Comparison of ENCODE assay signal across 8 cellular contexts in the genomic region with DNA sequence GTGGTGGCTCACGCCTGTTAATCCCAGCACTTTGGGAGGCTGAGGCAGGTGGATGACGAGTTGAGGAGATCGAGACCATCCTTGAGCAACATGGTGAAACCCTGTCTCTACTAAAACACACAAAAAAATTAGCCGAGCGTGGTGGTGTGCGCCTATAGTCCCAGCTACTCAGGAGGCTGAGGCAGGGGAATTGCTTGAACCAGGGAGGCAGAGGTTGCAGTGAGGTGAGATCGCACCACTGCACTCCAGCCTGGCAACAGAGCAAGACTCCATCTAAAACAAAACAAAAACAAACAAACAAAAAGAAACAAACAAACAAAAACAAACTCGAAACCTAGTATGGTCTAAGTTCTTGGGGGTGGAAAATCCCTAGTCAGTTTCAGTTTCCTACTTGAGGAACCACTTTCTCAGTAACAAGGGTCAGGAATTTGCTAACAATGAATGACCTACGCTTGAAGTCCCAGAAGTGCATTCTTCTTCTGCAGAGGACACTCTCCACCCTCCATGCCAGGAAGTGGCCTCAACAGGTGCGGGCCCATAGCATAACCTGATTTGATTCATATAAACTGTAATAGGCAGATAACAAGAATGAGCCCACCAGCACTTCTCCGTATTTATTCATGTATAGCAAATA. TPM values are rescaled to one million over a fixed set of nuclear protein-coding genes. Genes with fewer than 3 reads are reported as not detected.
DNase-seq lines count a peak whose midpoint lies in the region; ATAC-seq, FAIRE-seq and TF ChIP-seq lines count a peak whose summit lies in the region.
"Not testable (repeated sequence)": the region's sequence is repeated elsewhere in the genome, so short reads cannot be mapped to it uniquely, and the experiment has no call there.

No MANE protein-coding gene starts in this region.

- not testable (repeated sequence) for H3K27me3 ChIP-seq in ACC112 (ENCODE audit: insufficient read depth, low read length); Loucy (ENCODE audit: insufficient read depth, low read length, poor library complexity, severe bottlenecking); astrocyte (ENCODE audit: insufficient read depth, low read length); right atrium auricular region; naive thymus-derived CD4-positive, alpha-beta T cell (ENCODE audit: control insufficient read depth in 2 of 2, insufficient read depth in 2 of 2, low read length in 2 of 2)

- H3K4me1 ChIP-seq in ACC112 (ENCODE audit: control insufficient read depth, insufficient read depth, low read length, unreplicated experiment) (peaks cover 37% of the 10 kb centered on the region), Loucy (ENCODE audit: insufficient read depth, low read length, poor library complexity, severe bottlenecking) (peaks cover 45% of the 10 kb centered on the region), astrocyte (ENCODE audit: insufficient read depth, low read length) (peaks cover 20% of the 10 kb centered on the region), right atrium auricular region (peaks cover 0 to 26% of the 10 kb centered on the region in 2 donors)
- peaks cover 33% of the 10 kb centered on the region in 2 donors for H3K4me1 ChIP-seq in naive thymus-derived CD4-positive, alpha-beta T cell (ENCODE audit: control insufficient read depth in 2 of 2, insufficient read depth in 2 of 2, low read length in 2 of 2)

- H3K4me3 ChIP-seq in ACC112 (ENCODE audit: low read depth, low read length): peak overlapping the region; percentile 97
- H3K4me3 ChIP-seq in GM12865 (ENCODE audit: low read depth, low read length): peak overlapping the region; percentile 64
- peak overlapping the region; percentile 98 for H3K4me3 ChIP-seq in Loucy (ENCODE audit: low read length, poor library complexity, severe bottlenecking)
- not testable (repeated sequence) for H3K4me3 ChIP-seq in astrocyte (ENCODE audit: insufficient read depth, low read depth, low read length); right atrium auricular region; naive thymus-derived CD4-positive, alpha-beta T cell (ENCODE audit: low read length)

- not testable (repeated sequence) for H3F3A ChIP-seq in Loucy (ENCODE audit: low read depth)

- not testable (repeated sequence) for H3K9me3 Mint-ChIP-seq in activated CD4-positive, alpha-beta memory T cell treated with anti-CD3 and anti-CD28 coated beads for 36 hours; astrocyte (ENCODE audit: unreplicated experiment); naive thymus-derived CD4-positive, alpha-beta T cell; stimulated activated naive CD8-positive, alpha-beta T cell treated with anti-CD3 and anti-CD28 coated beads, Interleukin-15, Interleukin-2, amounts not matched to agents 100 ng/mL and 50 ng/mL, for 24 hours

- DNase-seq in GM12865 (ENCODE audit: low read depth): peak; percentile 64
- DNase-seq in activated CD4-positive, alpha-beta memory T cell treated with anti-CD3 and anti-CD28 coated beads for 36 hours; astrocyte (ENCODE audit: low read depth); right atrium auricular region (ENCODE audit: low spot score); naive thymus-derived CD4-positive, alpha-beta T cell: not testable (repeated sequence)

- H3K4me1 Mint-ChIP-seq in activated CD4-positive, alpha-beta memory T cell treated with anti-CD3 and anti-CD28 coated beads for 36 hours (ENCODE audit: low read depth): peaks cover 59% of the 10 kb centered on the region
- H3K4me1 Mint-ChIP-seq in astrocyte (ENCODE audit: low read depth, unreplicated experiment): peaks cover 31% of the 10 kb centered on the region
- H3K4me1 Mint-ChIP-seq in naive thymus-derived CD4-positive, alpha-beta T cell: peaks cover 46 to 80% (median 72%) of the 10 kb centered on the region in 7 donors
- H3K4me1 Mint-ChIP-seq in stimulated activated naive CD8-positive, alpha-beta T cell treated with anti-CD3 and anti-CD28 coated beads, Interleukin-15, Interleukin-2, amounts not matched to agents 100 ng/mL and 50 ng/mL, for 24 hours (ENCODE audit: low read depth): peaks cover 70% of the 10 kb centered on the region

- CTCF ChIA-PET in activated CD4-positive, alpha-beta memory T cell treated with anti-CD3 and anti-CD28 coated beads for 36 hours (lab: Charles Lee): interaction anchor here (1.3 kb wide), 1 partner anchor 13 kb away, joined by 4 read pairs; no protein-coding TSS in a partner anchor
- CTCF ChIA-PET in naive thymus-derived CD4-positive, alpha-beta T cell (lab: Charles Lee): not testable (repeated sequence)

- not testable (repeated sequence) for H3K27ac Mint-ChIP-seq in activated CD4-positive, alpha-beta memory T cell treated with anti-CD3 and anti-CD28 coated beads for 36 hours
- peak overlapping the region; percentile 68 for H3K27ac Mint-ChIP-seq in astrocyte (ENCODE audit: unreplicated experiment)
- H3K27ac Mint-ChIP-seq in naive thymus-derived CD4-positive, alpha-beta T cell: peak overlapping the region; percentile 32 to 100 (median 92)
- peak overlapping the region; percentile 98 for H3K27ac Mint-ChIP-seq in stimulated activated naive CD8-positive, alpha-beta T cell treated with anti-CD3 and anti-CD28 coated beads, Interleukin-15, Interleukin-2, amounts not matched to agents 100 ng/mL and 50 ng/mL, for 24 hours

- not testable (repeated sequence) for TF ChIP-seq CTCF in GM12865 (IDR thresholded peaks at IDR 0.05; ENCODE audit: insufficient read depth, low read depth, low read length, missing control alignments); Loucy (conservative IDR thresholded peaks at IDR 0.05; ENCODE audit: low read length); astrocyte (IDR thresholded peaks at IDR 0.05; ENCODE audit: insufficient read depth, low read depth, low read length); right atrium auricular region (IDR thresholded peaks at IDR 0.05)

- H3K9ac ChIP-seq in Loucy (ENCODE audit: low read depth, low read length, poor library complexity, severe bottlenecking): peak overlapping the region; percentile 95
- not testable (repeated sequence) for H3K9ac ChIP-seq in astrocyte (ENCODE audit: low read length)

- not testable (repeated sequence) for FAIRE-seq in astrocyte (lab: Jason Lieb, UNC)

- peaks cover 26% of the 10 kb centered on the region for H3K36me3 ChIP-seq in ACC112 (ENCODE audit: insufficient read depth, low read length)
- H3K36me3 ChIP-seq in Loucy (ENCODE audit: insufficient read depth, low read length); astrocyte (ENCODE audit: insufficient read depth, low read length); right atrium auricular region: not testable (repeated sequence)
- peaks cover 0 to 14% (median 0%) of the 10 kb centered on the region in 3 experiments for H3K36me3 ChIP-seq in naive thymus-derived CD4-positive, alpha-beta T cell (ENCODE audit: control insufficient read depth in 2 of 3, insufficient read depth in 3 of 3, low read length in 3 of 3)

- not testable (repeated sequence) for H3K9me3 ChIP-seq in Loucy (ENCODE audit: insufficient read depth, low read depth, low read length); astrocyte (ENCODE audit: insufficient read depth, low read depth, low read length); right atrium auricular region; naive thymus-derived CD4-positive, alpha-beta T cell (ENCODE audit: control insufficient read depth in 2 of 3, low read length in 3 of 3)

- peak overlapping the region; percentile 96 for H3K4me2 ChIP-seq in Loucy (ENCODE audit: low read depth, low read length, poor library complexity, severe bottlenecking)
- not testable (repeated sequence) for H3K4me2 ChIP-seq in astrocyte (ENCODE audit: low read length)

- intact Hi-C loops in activated CD4-positive, alpha-beta memory T cell treated with anti-CD3 and anti-CD28 coated beads for 36 hours (cut with micrococcal nuclease): loop anchor here (5.0 to 10.0 kb wide), 4 partner anchors 226 to 1138 kb away; partner anchors contain the start of genes GOLGB1 and POLQ
- intact Hi-C loops in naive thymus-derived CD4-positive, alpha-beta T cell (cut with micrococcal nuclease): loop anchor here (2.0 to 10.0 kb wide), 5 partner anchors 298 to 899 kb away; partner anchors contain the start of genes EAF2 (in 1 of the 2), FAM162A (in 1 of the 2), IQCB1 (in 1 of the 2) and SEC22A (in 1 of the 2)

- not testable (repeated sequence) for H3K9me2 ChIP-seq in Loucy (replicated peaks; ENCODE audit: low read depth, low read length)

- not testable (repeated sequence) for H3K27me3 Mint-ChIP-seq in activated CD4-positive, alpha-beta memory T cell treated with anti-CD3 and anti-CD28 coated beads for 36 hours; astrocyte (ENCODE audit: low read depth, unreplicated experiment); naive thymus-derived CD4-positive, alpha-beta T cell; stimulated activated naive CD8-positive, alpha-beta T cell treated with anti-CD3 and anti-CD28 coated beads, Interleukin-15, Interleukin-2, amounts not matched to agents 100 ng/mL and 50 ng/mL, for 24 hours

- ATAC-seq in naive thymus-derived CD4-positive, alpha-beta T cell: not testable (repeated sequence)

- H3K27ac ChIP-seq in ACC112 (ENCODE audit: low read depth, low read length); astrocyte (ENCODE audit: low read depth, low read length); naive thymus-derived CD4-positive, alpha-beta T cell (ENCODE audit: low read depth, low read length): not testable (repeated sequence)
- peak overlapping the region; percentile 93 for H3K27ac ChIP-seq in right atrium auricular region

- H2AFZ ChIP-seq in ACC112 (ENCODE audit: low read length, unreplicated experiment); Loucy (ENCODE audit: low read length); astrocyte (ENCODE audit: low read depth, low read length): not testable (repeated sequence)

- H3K4me3 Mint-ChIP-seq in activated CD4-positive, alpha-beta memory T cell treated with anti-CD3 and anti-CD28 coated beads for 36 hours: peak overlapping the region; percentile 14
- peak overlapping the region; percentile 93 for H3K4me3 Mint-ChIP-seq in astrocyte (ENCODE audit: unreplicated experiment)
- peak overlapping the region; percentile 32 to 99 (median 93) for H3K4me3 Mint-ChIP-seq in naive thymus-derived CD4-positive, alpha-beta T cell
- peak overlapping the region; percentile 97 for H3K4me3 Mint-ChIP-seq in stimulated activated naive CD8-positive, alpha-beta T cell treated with anti-CD3 and anti-CD28 coated beads, Interleukin-15, Interleukin-2, amounts not matched to agents 100 ng/mL and 50 ng/mL, for 24 hours

- H3K36me3 Mint-ChIP-seq in activated CD4-positive, alpha-beta memory T cell treated with anti-CD3 and anti-CD28 coated beads for 36 hours: peaks cover 17% of the 10 kb centered on the region
- H3K36me3 Mint-ChIP-seq in astrocyte (ENCODE audit: low read depth, unreplicated experiment): peaks cover 24% of the 10 kb centered on the region
- H3K36me3 Mint-ChIP-seq in naive thymus-derived CD4-positive, alpha-beta T cell: peaks cover 5 to 44% (median 9%) of the 10 kb centered on the region in 5 donors
- peaks cover 26% of the 10 kb centered on the region for H3K36me3 Mint-ChIP-seq in stimulated activated naive CD8-positive, alpha-beta T cell treated with anti-CD3 and anti-CD28 coated beads, Interleukin-15, Interleukin-2, amounts not matched to agents 100 ng/mL and 50 ng/mL, for 24 hours (ENCODE audit: low read depth)

- H3K79me2 ChIP-seq in ACC112 (ENCODE audit: control insufficient read depth, insufficient read depth, low read length, unreplicated experiment) (peaks cover 46% of the 10 kb centered on the region), Loucy (ENCODE audit: insufficient read depth, low read length) (peaks cover 28% of the 10 kb centered on the region)
- H3K79me2 ChIP-seq in astrocyte (ENCODE audit: insufficient read depth, low read length): not testable (repeated sequence)

- POLR2A ChIA-PET in activated CD4-positive, alpha-beta memory T cell treated with anti-CD3 and anti-CD28 coated beads for 36 hours (lab: Charles Lee): interaction anchor here (1.5 kb wide), 1 partner anchor 118 kb away, joined by 5 read pairs; the partner anchor contains the start of genes DTX3L and PARP9
- POLR2A ChIA-PET in naive thymus-derived CD4-positive, alpha-beta T cell (lab: Charles Lee): interaction anchor here (6.3 kb wide), 1 partner anchor 119 kb away, joined by 84 read pairs; the partner anchor contains the start of genes DTX3L and PARP9

- H4K20me1 ChIP-seq in Loucy (ENCODE audit: insufficient read depth, low read length, poor library complexity, severe bottlenecking); astrocyte (ENCODE audit: insufficient read depth, low read length): not testable (repeated sequence)

RNA-seq across cellular contexts. Expression of gene PARP14, which starts 2.3 kb away (rescaled TPM):
- 10 to 100 TPM; 50.8 to 51.6 TPM for total RNA-seq in activated CD4-positive, alpha-beta memory T cell treated with anti-CD3 and anti-CD28 coated beads for 36 hours
- total RNA-seq in astrocyte (148 and 163 TPM in 2 replicates), right atrium auricular region (10 to 100 TPM in 1 of 2 donors, 1 to 10 TPM in 1; 9.5 to 13.5 TPM)
- total RNA-seq in naive thymus-derived CD4-positive, alpha-beta T cell: 100 to 1,000 TPM in 1 of 5 experiments, 10 to 100 TPM in 4; 27.9 to 154 (median 49.0) TPM
- polyA plus RNA-seq in naive thymus-derived CD4-positive, alpha-beta T cell: 10 to 100 TPM in 1 of 2 donors, 1 to 10 TPM in 1; 8.4 to 15.1 TPM

Comparison
In these comparisons a context has a peak if more than half of its experiments do, and no peak if none do; other contexts are left out.
1. H3K4me3 Mint-ChIP-seq: peak in every context shown above with its lines; median percentile 97 in stimulated activated naive CD8-positive, alpha-beta T cell treated with anti-CD3 and anti-CD28 coated beads, Interleukin-15, Interleukin-2, amounts not matched to agents 100 ng/mL and 50 ng/mL, for 24 hours; 93 in astrocyte; 93 in naive thymus-derived CD4-positive, alpha-beta T cell; 14 in activated CD4-positive, alpha-beta memory T cell treated with anti-CD3 and anti-CD28 coated beads for 36 hours.